Comparison of ENCODE assay signal across 8 cellular contexts in the genomic region with DNA sequence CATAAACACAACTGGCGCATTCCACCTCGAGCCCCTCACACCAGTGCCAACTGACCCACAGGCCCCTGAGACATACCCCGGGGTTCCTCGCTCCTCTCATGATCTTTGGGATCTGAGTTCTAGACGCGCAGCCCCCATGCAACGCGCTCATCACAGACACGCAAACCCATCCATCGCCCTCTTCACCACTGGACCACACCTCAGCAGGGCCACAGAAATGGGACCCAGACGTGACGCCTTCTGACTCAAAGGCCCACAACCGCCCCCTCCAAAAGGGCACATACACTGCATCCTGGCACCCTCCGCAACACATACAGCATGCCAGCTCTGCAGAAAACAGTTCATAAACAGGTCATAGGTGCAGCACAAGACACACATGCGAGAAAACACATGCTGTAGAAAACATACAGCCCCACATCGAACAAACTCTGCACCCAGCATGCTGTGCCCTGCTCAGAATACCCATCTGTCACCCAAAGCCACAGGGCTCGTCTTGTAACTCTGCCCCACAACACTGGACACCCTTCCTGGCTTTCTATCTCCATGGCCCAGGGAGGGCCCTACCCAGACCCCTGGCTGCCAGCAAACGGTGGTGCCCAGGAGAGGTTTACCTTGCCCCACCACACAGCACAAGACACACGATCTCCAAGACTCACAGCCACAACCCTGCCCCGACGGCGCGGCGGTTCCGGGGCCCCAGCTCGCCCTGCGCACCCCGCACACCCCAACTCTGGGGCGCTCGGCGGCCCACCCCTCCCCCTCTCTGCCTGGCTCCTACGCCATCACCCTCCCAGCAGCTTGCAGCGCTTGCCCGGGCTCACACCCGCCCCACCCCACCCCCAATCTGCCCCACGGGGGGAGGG. TPM values are rescaled to one million over a fixed set of nuclear protein-coding genes. Genes with fewer than 3 reads are reported as not detected.
DNase-seq lines count a peak whose midpoint lies in the region; ATAC-seq, FAIRE-seq and TF ChIP-seq lines count a peak whose summit lies in the region.

No MANE protein-coding gene starts in this region.

- no peaks in the 10 kb centered on the region for H3K27me3 ChIP-seq in neuronal stem cell (ENCODE audit: control insufficient read depth in 3 of 3, insufficient read depth in 3 of 3, low read depth in 1 of 3, low read length in 3 of 3)

- no peaks in the 10 kb centered on the region for H3K9me3 ChIP-seq in neuronal stem cell (replicated peaks in 1 of 2; ENCODE audit: control insufficient read depth in 2 of 2, insufficient read depth in 1 of 2, low read depth in 1 of 2, low read length in 2 of 2)

- no peak overlapping the region for H3K23ac ChIP-seq in neuronal stem cell (ENCODE audit: low read depth, low read length, poor library complexity)

- no peak for TF ChIP-seq CTCF in GM10266 (IDR thresholded peaks at IDR 0.05; ENCODE audit: control insufficient read depth, insufficient read depth, low read depth, missing control alignments)

- H2AK5ac ChIP-seq in neuronal stem cell (ENCODE audit: low read depth, low read length) = peak overlapping the region; percentile 99

- H2BK15ac ChIP-seq in neuronal stem cell (ENCODE audit: low read length) = peak overlapping the region; percentile 96

- H3K4me2 ChIP-seq in neuronal stem cell (ENCODE audit: insufficient read depth, low read length, poor library complexity, severe bottlenecking) = peak overlapping the region; percentile 71

- DNase-seq in GM10266 (ENCODE audit: extremely low spot score) (peak; percentile 75), RKO (ENCODE audit: low spot score) (peak; percentile 60), frontal cortex (ENCODE audit: low spot score in 2 of 2) (peak; percentile 75 to 82), neuronal stem cell (ENCODE audit: low spot score) (peak; percentile 37), ureter (ENCODE audit: low spot score) (peak; percentile 76), posterior vena cava (ENCODE audit: low spot score) (no peak)
- DNase-seq in activated gamma-delta T cell treated with anti-CD3 and anti-CD28 coated beads, Interleukin-2, amount 50 U/mL, for 16 hours (ENCODE audit: low read depth) = peak; percentile 30

- intact Hi-C loops in posterior vena cava (cut with DNase I) = loop anchor here in 1 of 2 donors (5.0 kb wide), 1 partner anchor 36 kb away; no protein-coding TSS in a partner anchor

- WGBS in neuronal stem cell (ENCODE audit: extremely low coverage in 2 of 2, insufficient read length in 2 of 2, insufficient replicate concordance in 1 of 2), 2 donors = no CpG with 5 or more reads among the region's 36 CpGs

- no peak overlapping the region for H4K91ac ChIP-seq in neuronal stem cell (ENCODE audit: low read depth, low read length, poor library complexity)

- H3K79me1 ChIP-seq in neuronal stem cell (ENCODE audit: low read depth, low read length) = peaks cover 18% of the 10 kb centered on the region

- peak overlapping the region; percentile 99 for H3K18ac ChIP-seq in neuronal stem cell (ENCODE audit: low read length)

- peak overlapping the region; percentile 13 for H2BK120ac ChIP-seq in neuronal stem cell (ENCODE audit: low read depth, low read length)

- no peak overlapping the region for H4K8ac ChIP-seq in neuronal stem cell (ENCODE audit: low read depth, low read length)

- H3K14ac ChIP-seq in neuronal stem cell (ENCODE audit: low read length) = peak overlapping the region; percentile 84

- peak overlapping the region; percentile 3 for H2BK5ac ChIP-seq in neuronal stem cell (ENCODE audit: low read length)

- H3K27ac ChIP-seq in neuronal stem cell (replicated peaks; ENCODE audit: low read length) = peak overlapping the region; percentile 65

- ATAC-seq in HG03354 (IDR thresholded peaks at IDR 0.05; ENCODE audit: poor library complexity, severe bottlenecking, unreplicated experiment) = no peak

- peak overlapping the region; percentile 84 for H2AFZ ChIP-seq in neuronal stem cell (ENCODE audit: low read length)

- H3K36me3 ChIP-seq in neuronal stem cell (replicated peaks in 1 of 2; ENCODE audit: control insufficient read depth in 2 of 2, insufficient read depth in 2 of 2, low read length in 2 of 2) = peaks cover 0 to 3% of the 10 kb centered on the region in 2 donors

- peak overlapping the region; percentile 90 for H2BK12ac ChIP-seq in neuronal stem cell (ENCODE audit: low read length)

- H3K4me3 ChIP-seq in neuronal stem cell (ENCODE audit: low read length in 2 of 2) = peak overlapping the region; percentile 92 to 93

- H3K4ac ChIP-seq in neuronal stem cell (ENCODE audit: low read length) = no peak overlapping the region

- peaks cover 26% of the 10 kb centered on the region in 2 donors for H3K4me1 ChIP-seq in neuronal stem cell (ENCODE audit: control insufficient read depth in 2 of 2, insufficient read depth in 1 of 2, low read depth in 1 of 2, low read length in 2 of 2)

- no peak for FAIRE-seq in frontal cortex (lab: Jason Lieb, UNC)

- H3K9ac ChIP-seq in neuronal stem cell (ENCODE audit: low read depth, low read length, poor library complexity) = peak overlapping the region; percentile 95

RNA-seq across cellular contexts. Expression of gene ZBTB4, which starts 0.9 kb away (rescaled TPM):
- total RNA-seq in frontal cortex (11.8 TPM), ureter (65.5 TPM), posterior vena cava (10 to 100 TPM; 67.3 to 67.9 TPM)
- 12.7 TPM for polyA plus RNA-seq in neuronal stem cell (2013, experiment 1 of 2)
- polyA plus RNA-seq in neuronal stem cell (2013, experiment 2 of 2) = 12.7 TPM

RNA-seq across cellular contexts. Expression of gene SLC35G6, which starts 2.7 kb away (rescaled TPM):
- total RNA-seq in frontal cortex (not detected), ureter (not detected), posterior vena cava (not detected)
- polyA plus RNA-seq in neuronal stem cell (2013, experiment 1 of 2) = 0.03 TPM
- not detected for polyA plus RNA-seq in neuronal stem cell (2013, experiment 2 of 2)

RNA-seq across cellular contexts. Expression of gene POLR2A, which starts 5.7 kb away (rescaled TPM):
- total RNA-seq in frontal cortex (33.0 TPM), ureter (151 TPM), posterior vena cava (10 to 100 TPM; 65.5 to 70.0 TPM)
- polyA plus RNA-seq in neuronal stem cell (2013, experiment 1 of 2) = 40.1 TPM
- 39.2 TPM for polyA plus RNA-seq in neuronal stem cell (2013, experiment 2 of 2)

RNA-seq across cellular contexts. Expression of gene CHRNB1, which starts 33.6 kb away (rescaled TPM):
- total RNA-seq in frontal cortex (16.7 TPM), ureter (6.8 TPM), posterior vena cava (10 to 100 TPM in 1 of 2 donors, 1 to 10 TPM in 1; 7.8 to 10.5 TPM)
- polyA plus RNA-seq in neuronal stem cell (2013, experiment 1 of 2) = 9.9 TPM
- polyA plus RNA-seq in neuronal stem cell (2013, experiment 2 of 2) = 11.1 TPM

RNA-seq across cellular contexts. Expression of gene FGF11, which starts 39.2 kb away (rescaled TPM):
- total RNA-seq in frontal cortex (5.3 TPM), ureter (3.5 TPM), posterior vena cava (1 to 10 TPM; 2.7 to 3.8 TPM)
- polyA plus RNA-seq in neuronal stem cell (2013, experiment 1 of 2) = 5.1 TPM
- polyA plus RNA-seq in neuronal stem cell (2013, experiment 2 of 2) = 4.3 TPM
